Comparison of ENCODE assay signal across 24 cellular contexts in genomic region chr16:11035096-11035495, GRCh38.
DNase-seq lines count a peak whose midpoint lies in the region; ATAC-seq and TF ChIP-seq lines count a peak whose summit lies in the region.
"Had no signal": no experiment of that assay in that cellular context is flagged by ENCODE, and none has a peak within 500 bp of the region (broad histone marks: within the 10 kb centered on the region; RNA-seq: fewer than 3 reads in every experiment).

No MANE protein-coding gene starts in this region.

- H3K79me2 ChIP-seq in PC-3 (ENCODE audit: low read length) (no peaks in the 10 kb centered on the region), mesendoderm (ENCODE audit: control insufficient read depth, insufficient read depth, low read length) (no peaks in the 10 kb centered on the region)

- no peak overlapping the region for H2AFZ ChIP-seq in PC-3 (ENCODE audit: low read length)

- no peak overlapping the region for H2BK15ac ChIP-seq in mesendoderm (replicated peaks; ENCODE audit: low read depth)

- DNase-seq in left ventricle myocardium inferior (no peak), heart left ventricle (no peak), PC-3 (no peak), mesendoderm (no peak), vagina (ENCODE audit: extremely low spot score in 2 of 2) (no peak), left lobe of liver (ENCODE audit: low spot score) (no peak)
- DNase-seq in activated CD4-positive, alpha-beta T cell treated with anti-CD3 and anti-CD28 coated beads, Interleukin-2, amount 50 U/mL, for 48 hours: no peak
- DNase-seq: Calu3; CD8-positive, alpha-beta T cell; DMS53; EL; NCI-H1105 treated with DMSO at 0.1 percent for 48 hours; NCI-H1694; NCI-H2081 treated with DMSO at 0.1 percent for 48 hours; NCI-H2227 treated with DMSO at 0.1 percent for 48 hours; NCI-H510A treated with DMSO at 0.1 percent for 48 hours; NCI-H774; OCI-M1; SHP77 treated with DMSO at 0.1 percent for 48 hours; SK-N-SH had no signal

- H3K79me1 ChIP-seq in mesendoderm (ENCODE audit: low read length): peaks cover 2% of the 10 kb centered on the region

- H4K20me1 ChIP-seq in PC-3 (ENCODE audit: low read length): no peaks in the 10 kb centered on the region

- H3K4me2 ChIP-seq in PC-3 (ENCODE audit: low read length): no peak overlapping the region
- H3K4me2 ChIP-seq in mesendoderm (ENCODE audit: low read length): no peak overlapping the region
- H3K4me2 ChIP-seq: BLaER1 treated with 17β-estradiol and CSF1 and Interleukin-3, amounts not matched to agents 10 nM and 100 nM; SK-N-SH had no signal

- POLR2A ChIA-PET in PC-3 (lab: Charles Lee; ENCODE audit: unreplicated experiment): no interaction called here

- ATAC-seq in heart left ventricle (no peak), PC-3 (no peak), left lobe of liver (no peak), HG03354 (IDR thresholded peaks at IDR 0.05; ENCODE audit: poor library complexity, severe bottlenecking, unreplicated experiment) (no peak)
- ATAC-seq: CD8-positive, alpha-beta T cell; GM12878 had no signal

- H4K5ac ChIP-seq in mesendoderm (ENCODE audit: low read length): peak overlapping the region; percentile 41

- TF ChIP-seq CTCF in left ventricle myocardium inferior (IDR thresholded peaks at IDR 0.05; ENCODE audit: borderline replicate concordance) (no peak), heart left ventricle (IDR thresholded peaks at IDR 0.05) (no peak), PC-3 (conservative IDR thresholded peaks at IDR 0.05; ENCODE audit: low read depth, low read length) (no peak), vagina (IDR thresholded peaks at IDR 0.05) (no peak)

- BruUV-seq in PC-3 (replicated peaks; lab: Mats Ljungman, UMichigan): no TSS peak

- no peak overlapping the region for H3K4ac ChIP-seq in mesendoderm (ENCODE audit: low read depth, low read length)

- H3K27me3 ChIP-seq in left ventricle myocardium inferior (ENCODE audit: low read depth): no peaks in the 10 kb centered on the region
- H3K27me3 ChIP-seq in heart left ventricle: no peaks in the 10 kb centered on the region
- H3K27me3 ChIP-seq in PC-3 (ENCODE audit: low read length): no peaks in the 10 kb centered on the region
- no peaks in the 10 kb centered on the region for H3K27me3 ChIP-seq in mesendoderm (ENCODE audit: insufficient read depth, low read length, poor library complexity)
- H3K27me3 ChIP-seq in vagina: no peaks in the 10 kb centered on the region
- H3K27me3 ChIP-seq: BLaER1 treated with 17β-estradiol and CSF1 and Interleukin-3, amounts not matched to agents 10 nM and 100 nM had no signal

- H3F3A ChIP-seq in PC-3 (ENCODE audit: low read length, unreplicated experiment): no peaks in the 10 kb centered on the region

- H4K8ac ChIP-seq in mesendoderm (ENCODE audit: low read depth, low read length): no peak overlapping the region

- H3K36me3 ChIP-seq in left ventricle myocardium inferior: peaks cover 22% of the 10 kb centered on the region
- H3K36me3 ChIP-seq in heart left ventricle: peaks cover 0 to 56% (median 17%) of the 10 kb centered on the region in 9 donors
- no peaks in the 10 kb centered on the region; the same call in 1 of the 2 replicates for H3K36me3 ChIP-seq in PC-3 (ENCODE audit: low read depth, low read length)
- no peaks in the 10 kb centered on the region for H3K36me3 ChIP-seq in mesendoderm (ENCODE audit: control insufficient read depth, insufficient read depth, low read length)
- H3K36me3 ChIP-seq in vagina: peaks cover 0 to 12% of the 10 kb centered on the region in 2 donors

- H3K4me3 ChIP-seq in left ventricle myocardium inferior: no peak overlapping the region
- H3K4me3 ChIP-seq in heart left ventricle: no peak overlapping the region
- H3K4me3 ChIP-seq in PC-3 (ENCODE audit: low read length): no peak overlapping the region
- no peak overlapping the region for H3K4me3 ChIP-seq in mesendoderm (ENCODE audit: low read length)
- no peak overlapping the region for H3K4me3 ChIP-seq in vagina
- H3K4me3 ChIP-seq: BLaER1 treated with 17β-estradiol and CSF1 and Interleukin-3, amounts not matched to agents 10 nM and 100 nM; GM12878 had no signal

- WGBS in heart left ventricle, 4 donors: 90 to 96% (median 93%) methylated on average over 5 of the region's 5 CpGs
- no CpG with 5 or more reads among the region's 5 CpGs for WGBS in mesendoderm (ENCODE audit: extremely low coverage, insufficient coverage, low lambda C conversion rate)

- no peak overlapping the region for H2BK120ac ChIP-seq in mesendoderm (ENCODE audit: low read depth, low read length)

- no peak overlapping the region for H3K9ac ChIP-seq in PC-3 (ENCODE audit: low read length)
- no peak overlapping the region for H3K9ac ChIP-seq in mesendoderm (ENCODE audit: low read length)
- H3K9ac ChIP-seq: BLaER1 treated with 17β-estradiol and CSF1 and Interleukin-3, amounts not matched to agents 10 nM and 100 nM; SK-N-SH had no signal

- H2AK5ac ChIP-seq in mesendoderm (ENCODE audit: low read length): peak overlapping the region; percentile 72

- H3K56ac ChIP-seq in mesendoderm (ENCODE audit: low read length): peak overlapping the region; percentile 46

- H3K18ac ChIP-seq in mesendoderm (ENCODE audit: low read length): no peak overlapping the region

- H3K9me3 ChIP-seq in left ventricle myocardium inferior (replicated peaks) (no peaks in the 10 kb centered on the region), heart left ventricle (no peaks in the 10 kb centered on the region), PC-3 (ENCODE audit: low read length) (no peaks in the 10 kb centered on the region), vagina (no peaks in the 10 kb centered on the region)
- H3K9me3 ChIP-seq: SK-N-SH had no signal

- no peak overlapping the region for H2BK5ac ChIP-seq in mesendoderm (ENCODE audit: low read length)

- CTCF ChIA-PET in PC-3 (lab: Charles Lee): no interaction called here

- TF ChIP-seq POLR2A in heart left ventricle (IDR thresholded peaks at IDR 0.05): no peak
- no peak for TF ChIP-seq POLR2A in vagina (IDR thresholded peaks at IDR 0.05)

- intact Hi-C loops in left ventricle myocardium inferior (cut with micrococcal nuclease): no loop called here
- intact Hi-C loops in heart left ventricle (cut with DNase I): loop anchor here in 1 of 10 donors (10.0 kb wide), 1 partner anchor 220 kb away; the partner anchor contains the start of gene SOCS1
- intact Hi-C loops in PC-3 (cut with micrococcal nuclease): no loop called here
- intact Hi-C loops in vagina (cut with DNase I): loop anchor here (10.0 kb wide), 1 partner anchor 50 kb away; no protein-coding TSS in a partner anchor

- no peaks in the 10 kb centered on the region for H3K9me2 ChIP-seq in PC-3 (replicated peaks; ENCODE audit: low read length)
- H3K9me2 ChIP-seq: SK-N-SH had no signal

- H3K27ac ChIP-seq in left ventricle myocardium inferior (replicated peaks): peak overlapping the region; percentile 86
- peak overlapping the region in 2 of 12 donors; percentile 29 to 64 for H3K27ac ChIP-seq in heart left ventricle
- peak overlapping the region; percentile 77; the same call in 1 of the 2 replicates for H3K27ac ChIP-seq in PC-3 (ENCODE audit: low read length)
- H3K27ac ChIP-seq in mesendoderm (ENCODE audit: low read depth, low read length): no peak overlapping the region
- H3K27ac ChIP-seq in vagina: peak overlapping the region; percentile 90
- H3K27ac ChIP-seq: BLaER1 treated with 17β-estradiol and CSF1 and Interleukin-3, amounts not matched to agents 10 nM and 100 nM; HL-60 had no signal

- H3K4me1 ChIP-seq in left ventricle myocardium inferior: peaks cover 63% of the 10 kb centered on the region
- H3K4me1 ChIP-seq in heart left ventricle: peaks cover 0 to 58% (median 29%) of the 10 kb centered on the region in 12 donors
- H3K4me1 ChIP-seq in PC-3 (ENCODE audit: insufficient read depth, low read length): peaks cover 46% of the 10 kb centered on the region
- peaks cover 19% of the 10 kb centered on the region for H3K4me1 ChIP-seq in mesendoderm (ENCODE audit: control insufficient read depth, low read depth, low read length)
- H3K4me1 ChIP-seq in vagina: peaks cover 41% of the 10 kb centered on the region
- H3K4me1 ChIP-seq: BLaER1 treated with 17β-estradiol and CSF1 and Interleukin-3, amounts not matched to agents 10 nM and 100 nM had no signal

- no peak overlapping the region for H3K23ac ChIP-seq in mesendoderm (ENCODE audit: low read length)
